ENCODE assay signal across 20 cellular contexts in the genomic region with DNA sequence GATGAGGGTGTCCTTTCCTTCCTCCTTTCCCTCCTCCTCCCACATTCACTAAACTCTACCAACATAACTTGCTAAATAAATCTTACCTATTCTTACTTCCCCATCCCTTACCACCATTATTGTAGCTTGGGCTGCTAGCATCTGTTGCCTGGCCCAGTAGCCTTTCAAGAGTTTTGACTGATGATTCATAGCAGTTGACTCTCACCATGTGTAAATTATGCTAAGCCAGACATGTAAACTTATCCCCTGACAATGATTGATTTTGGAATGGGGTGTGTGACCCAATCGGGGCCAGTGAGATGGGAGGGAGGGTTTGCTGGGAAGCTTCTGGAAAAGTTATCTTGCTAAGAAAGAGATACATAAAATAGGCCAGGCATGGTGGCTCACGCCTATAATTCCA.
DNase-seq lines count a peak whose midpoint lies in the region; ATAC-seq and TF ChIP-seq lines count a peak whose summit lies in the region.
"Had no signal": no experiment of that assay in that cellular context is flagged by ENCODE, and none has a peak within 500 bp of the region (broad histone marks: within the 10 kb centered on the region; RNA-seq: fewer than 3 reads in every experiment).

No MANE protein-coding gene starts in this region.

- CTCF ChIA-PET in AG04450 (lab: Charles Lee): no interaction called here

- peaks cover 4% of the 10 kb centered on the region; the same call in 1 of the 2 replicates for H3K9me3 ChIP-seq in AG04450 (ENCODE audit: control insufficient read depth, insufficient read depth, low read length)
- H3K9me3 ChIP-seq: A549, prostate gland, upper lobe of right lung had no signal

- TF ChIP-seq CTCF in AG04450 (IDR thresholded peaks at IDR 0.05; ENCODE audit: low read depth, low read length) (no peak), fibroblast of villous mesenchyme (IDR thresholded peaks at IDR 0.05; ENCODE audit: insufficient read depth, low read depth, low read length) (no peak)

- DNase-seq in AG04450 (ENCODE audit: low read depth, low spot score): peak; percentile 48
- peak; percentile 89 for DNase-seq in HCEC 1CT
- peak; percentile 91 for DNase-seq in amniotic epithelial cell (ENCODE audit: low read depth)
- DNase-seq in fibroblast of villous mesenchyme (ENCODE audit: low read depth): peak; percentile 68
- DNase-seq in COLO668 (lab: John Stamatoyannopoulos, UW; ENCODE audit: unreplicated experiment): no peak
- no peak for DNase-seq in C1 segment of cervical spinal cord (lab: John Stamatoyannopoulos, UW)
- DNase-seq in activated CD8-positive, alpha-beta memory T cell treated with anti-CD3 and anti-CD28 coated beads, Interleukin-2, amount 50 U/mL, for 48 hours: no peak
- DNase-seq: activated CD4-positive, alpha-beta T cell treated with anti-CD3 and anti-CD28 coated beads, Interleukin-2, amount 50 U/mL, for 48 hours; activated T-cell treated with anti-CD3 and anti-CD28 coated beads, Interleukin-2, amount 50 U/mL, for 4 hours; caudate nucleus; effector memory CD4-positive, alpha-beta T cell; immature natural killer cell; stimulated activated naive CD8-positive, alpha-beta T cell treated with anti-CD3 and anti-CD28 coated beads, Interleukin-15, amount 100 ng/mL, for 72 hours; upper lobe of right lung had no signal

- H3K4me3 ChIP-seq in AG04450 (ENCODE audit: low read depth, low read length): no peak overlapping the region
- no peak overlapping the region for H3K4me3 ChIP-seq in fibroblast of villous mesenchyme (ENCODE audit: low read depth, low read length)
- H3K4me3 ChIP-seq: A549, gastroesophageal sphincter, prostate gland, upper lobe of right lung had no signal

- POLR2A ChIA-PET in AG04450 (lab: Yijun Ruan, JAX): no interaction called here

- no peaks in the 10 kb centered on the region for H3K27me3 ChIP-seq in AG04450 (ENCODE audit: control insufficient read depth, insufficient read depth, low read length)
- H3K27me3 ChIP-seq: gastroesophageal sphincter, upper lobe of right lung had no signal

- no peak for ATAC-seq in GM19467 (IDR thresholded peaks at IDR 0.05; ENCODE audit: unreplicated experiment)
- ATAC-seq: A549; activated naive CD4-positive, alpha-beta T cell treated with anti-CD3 and anti-CD28 coated beads, Interleukin-2, amount 50 U/mL, for 72 hours; activated T-cell treated with anti-CD3 and anti-CD28 coated beads, Interleukin-2, amount 50 U/mL, for 4 hours; gastroesophageal sphincter; natural killer cell treated with Interleukin-12 subunit alpha and Interleukin-12 subunit beta and Interleukin-15 and Interleukin-18, amount 100 ng/mL, for 72 hours; stimulated activated naive CD8-positive, alpha-beta T cell treated with anti-CD3 and anti-CD28 coated beads, Interleukin-15, amount 100 ng/mL, for 72 hours; upper lobe of right lung had no signal

- H3K27ac ChIP-seq in AG04450 (ENCODE audit: low read depth, low read length): no peak overlapping the region
- H3K27ac ChIP-seq: A549, gastroesophageal sphincter, prostate gland, upper lobe of right lung had no signal

Comparison
In these comparisons a context has a peak if more than half of its experiments do, and no peak if none do; other contexts are left out.
1. DNase-seq: peak in AG04450 (single experiment), HCEC 1CT (single experiment), amniotic epithelial cell (single experiment) and fibroblast of villous mesenchyme (single experiment); none in COLO668 (single experiment), C1 segment of cervical spinal cord (0 of 14) and activated CD8-positive, alpha-beta memory T cell treated with anti-CD3 and anti-CD28 coated beads, Interleukin-2, amount 50 U/mL, for 48 hours (single experiment).